In genomic region chr2:44172576-44172975, GRCh38 we compare ENCODE assay signal across 24 cellular contexts. TPM values are rescaled to one million over a fixed set of nuclear protein-coding genes. Genes with fewer than 3 reads are reported as not detected.
DNase-seq lines count a peak whose midpoint lies in the region; ATAC-seq, FAIRE-seq and TF ChIP-seq lines count a peak whose summit lies in the region.
"Had no signal": no experiment of that assay in that cellular context is flagged by ENCODE, and none has a peak within 500 bp of the region (broad histone marks: within the 10 kb centered on the region; RNA-seq: fewer than 3 reads in every experiment).

No MANE protein-coding gene starts in this region.

- peaks cover 89% of the 10 kb centered on the region for H3K79me2 ChIP-seq in DND-41 (ENCODE audit: insufficient read depth, low read length)

- H3K4me2 ChIP-seq in A549 = peak overlapping the region; percentile 84; the same call in 2 of the 3 replicates
- peak overlapping the region; percentile 87; the same call in 1 of the 2 replicates for H3K4me2 ChIP-seq in DND-41 (ENCODE audit: insufficient read depth, low read length)

- DNase-seq in A549 (ENCODE audit: low read depth in 1 of 2, low spot score in 1 of 2) = no peak
- no peak for DNase-seq in DND-41
- DNase-seq in T-helper 17 cell = no peak
- DNase-seq in immature natural killer cell = no peak
- DNase-seq in cerebellar cortex (ENCODE audit: low spot score) = no peak
- no peak for DNase-seq in NCI-H187 (lab: John Stamatoyannopoulos, UW)
- no peak for DNase-seq in NCI-H2171 treated with DMSO at 0.1 percent for 48 hours (lab: John Stamatoyannopoulos, UW)
- DNase-seq: activated CD8-positive, alpha-beta memory T cell treated with anti-CD3 and anti-CD28 coated beads, Interleukin-2, amount 10 ng/mL, durations not matched to agents 7 days and 5 days; activated naive CD4-positive, alpha-beta T cell treated with anti-CD3 and anti-CD28 coated beads, Interleukin-2, amount 50 U/mL, for 16 hours; Caco-2; foreskin melanocyte; HFFc6; Kasumi-1; left lung; NCI-H1105; NCI-H526; nucleus accumbens; right cardiac atrium; SIG-M5; T-helper 9 cell had no signal

- no peak for TF ChIP-seq EP300 in A549 (IDR thresholded peaks at IDR 0.05)

- no peak for FAIRE-seq in A549 (lab: Jason Lieb, UNC)

- no peaks in the 10 kb centered on the region for H3K9me3 ChIP-seq in A549
- no peaks in the 10 kb centered on the region for H3K9me3 ChIP-seq in DND-41 (ENCODE audit: insufficient read depth, low read length, severe bottlenecking)
- no peaks in the 10 kb centered on the region for H3K9me3 ChIP-seq in T-helper 17 cell (ENCODE audit: control insufficient read depth, low read length, poor library complexity, severe bottlenecking)
- H3K9me3 ChIP-seq: Caco-2, left lung had no signal

- H3K27me3 Mint-ChIP-seq in T-helper 17 cell (no peaks in the 10 kb centered on the region), immature natural killer cell (ENCODE audit: low read depth in 3 of 3) (peaks cover 8 to 19% (median 16%) of the 10 kb centered on the region in 3 donors)
- H3K27me3 Mint-ChIP-seq: activated CD8-positive, alpha-beta memory T cell treated with anti-CD3 and anti-CD28 coated beads, Interleukin-2, amount 10 ng/mL, durations not matched to agents 7 days and 5 days; dendritic cell treated with granulocyte-macrophage colony-stimulating factor and Interleukin-4, amounts not matched to agents 40 ng/mL and 50 ng/mL, for 4 days; stimulated activated naive CD8-positive, alpha-beta T cell treated with anti-CD3 and anti-CD28 coated beads, Interleukin-15, Interleukin-2, amounts not matched to agents 100 ng/mL and 50 ng/mL, for 24 hours had no signal

- H3K27ac Mint-ChIP-seq in T-helper 17 cell (peak overlapping the region; percentile 54), immature natural killer cell (peak overlapping the region in 2 of 6 donors; percentile 9 to 57)
- H3K27ac Mint-ChIP-seq: activated CD8-positive, alpha-beta memory T cell treated with anti-CD3 and anti-CD28 coated beads, Interleukin-2, amount 10 ng/mL, durations not matched to agents 7 days and 5 days; dendritic cell treated with granulocyte-macrophage colony-stimulating factor and Interleukin-4, amounts not matched to agents 40 ng/mL and 50 ng/mL, for 4 days; HFFc6; stimulated activated naive CD8-positive, alpha-beta T cell treated with anti-CD3 and anti-CD28 coated beads, Interleukin-15, Interleukin-2, amounts not matched to agents 100 ng/mL and 50 ng/mL, for 24 hours had no signal

- no peaks in the 10 kb centered on the region for H3K27me3 ChIP-seq in DND-41 (ENCODE audit: insufficient read depth, low read length, poor library complexity)
- H3K27me3 ChIP-seq: left lung had no signal

- TF ChIP-seq RAD21 in A549 (conservative IDR thresholded peaks at IDR 0.05 in 1 of 2, IDR thresholded peaks at IDR 0.05 in 1 of 2) = no peak

- peaks cover 60% of the 10 kb centered on the region for H3K4me1 Mint-ChIP-seq in T-helper 17 cell
- H3K4me1 Mint-ChIP-seq in immature natural killer cell = peaks cover 70 to 84% of the 10 kb centered on the region in 2 donors

- H3K27ac ChIP-seq in A549 (peak overlapping the region in 1 of 2 experiments; percentile 5; a peak in 1 of 6 replicates), DND-41 (ENCODE audit: low read length) (no peak overlapping the region)
- H3K27ac ChIP-seq: left lung had no signal

- no peaks in the 10 kb centered on the region for H3K9me3 Mint-ChIP-seq in immature natural killer cell
- H3K9me3 Mint-ChIP-seq: dendritic cell treated with granulocyte-macrophage colony-stimulating factor and Interleukin-4, amounts not matched to agents 40 ng/mL and 50 ng/mL, for 4 days; HFFc6; stimulated activated naive CD8-positive, alpha-beta T cell treated with anti-CD3 and anti-CD28 coated beads, Interleukin-15, Interleukin-2, amounts not matched to agents 100 ng/mL and 50 ng/mL, for 24 hours had no signal

- WGBS in A549 (ENCODE audit: missing lambda C conversion rate) = 92% methylated on average over 4 of the region's 4 CpGs

- H3K4me3 Mint-ChIP-seq in T-helper 17 cell = peak overlapping the region; percentile 66
- peak overlapping the region; percentile 7 to 61 (median 42) for H3K4me3 Mint-ChIP-seq in immature natural killer cell
- H3K4me3 Mint-ChIP-seq: activated CD8-positive, alpha-beta memory T cell treated with anti-CD3 and anti-CD28 coated beads, Interleukin-2, amount 10 ng/mL, durations not matched to agents 7 days and 5 days; dendritic cell treated with granulocyte-macrophage colony-stimulating factor and Interleukin-4, amounts not matched to agents 40 ng/mL and 50 ng/mL, for 4 days; HFFc6; stimulated activated naive CD8-positive, alpha-beta T cell treated with anti-CD3 and anti-CD28 coated beads, Interleukin-15, Interleukin-2, amounts not matched to agents 100 ng/mL and 50 ng/mL, for 24 hours had no signal

- peaks cover 12% of the 10 kb centered on the region; the same call in 1 of the 2 replicates for H3K36me3 ChIP-seq in DND-41 (ENCODE audit: insufficient read depth, low read length)
- H3K36me3 ChIP-seq: left lung had no signal

- H4K20me1 ChIP-seq in DND-41 (ENCODE audit: insufficient read depth, low read length) = peaks cover 54% of the 10 kb centered on the region

- peaks cover 52% of the 10 kb centered on the region for H3K4me1 ChIP-seq in A549
- H3K4me1 ChIP-seq in DND-41 (ENCODE audit: insufficient read depth, low read length) = peaks cover 42% of the 10 kb centered on the region

- H2AFZ ChIP-seq in DND-41 (ENCODE audit: low read depth, low read length) = no peak overlapping the region

- CTCF ChIA-PET in A549 (lab: Yijun Ruan, JAX) = interaction anchor here (1.2 to 1.8 kb wide), 3 partner anchors 86 to 129 kb away, joined by 3 to 6 read pairs (median 3); no protein-coding TSS in a partner anchor

- no peak for TF ChIP-seq POLR2A in A549 (IDR thresholded peaks at IDR 0.05; ENCODE audit: low read length)

- H3K4me3 ChIP-seq in A549 (no peak overlapping the region), DND-41 (ENCODE audit: low read depth in 1 of 2, low read length in 2 of 2) (no peak overlapping the region)
- H3K4me3 ChIP-seq: left lung had no signal

- no peak overlapping the region for H3K9ac ChIP-seq in DND-41 (ENCODE audit: low read depth, low read length)

- POLR2A ChIA-PET in A549 (lab: Yijun Ruan, JAX) = no interaction called here

- no peak for ATAC-seq in A549
- no peak for ATAC-seq in DND-41 (ENCODE audit: insufficient read depth, low read depth)
- no peak for ATAC-seq in T-helper 17 cell
- no peak for ATAC-seq in GM21515 (IDR thresholded peaks at IDR 0.05; ENCODE audit: unreplicated experiment)
- ATAC-seq: activated CD4-positive, CD25-positive, alpha-beta regulatory T cell treated with anti-CD3 and anti-CD28 coated beads, Interleukin-2, amount 50 U/mL, for 24 hours; activated CD8-positive, alpha-beta memory T cell treated with anti-CD3 and anti-CD28 coated beads, Interleukin-2, amount 10 ng/mL, durations not matched to agents 7 days and 5 days; left lung; right cardiac atrium had no signal

- TF ChIP-seq CTCF in A549 (IDR thresholded peaks at IDR 0.05) (no peak), DND-41 (IDR thresholded peaks at IDR 0.05; ENCODE audit: borderline replicate concordance, extremely low read depth, low read length, poor library complexity, severe bottlenecking) (no peak)

- H3K36me3 Mint-ChIP-seq in T-helper 17 cell (ENCODE audit: low read depth) = peaks cover 8% of the 10 kb centered on the region
- H3K36me3 Mint-ChIP-seq in immature natural killer cell = peaks cover 0 to 4% (median 0%) of the 10 kb centered on the region in 3 donors

TF ChIP-seq in A549, 52 proteins besides CTCF, POLR2A, EP300 and RAD21:
- TF ChIP-seq GATA3 (IDR thresholded peaks at IDR 0.05; ENCODE audit: borderline replicate concordance) = no peak
- TF ChIP-seq POLR2AphosphoS2 (conservative IDR thresholded peaks at IDR 0.05; ENCODE audit: low read length) = no peak
- TF ChIP-seq FOSL2 (IDR thresholded peaks at IDR 0.05) = no peak
- no peak for TF ChIP-seq FOSL2 (CRISPR knock-in tag; IDR thresholded peaks at IDR 0.05)
- no peak for TF ChIP-seq RFX5 (IDR thresholded peaks at IDR 0.05)
- no peak for TF ChIP-seq BHLHE40 (IDR thresholded peaks at IDR 0.05; ENCODE audit: low read depth, low read length)
- TF ChIP-seq USF2 (IDR thresholded peaks at IDR 0.05) = no peak
- TF ChIP-seq ZSCAN20 (CRISPR knock-in tag; IDR thresholded peaks at IDR 0.05) = no peak
- no peak for TF ChIP-seq FOXS1 (CRISPR knock-in tag; IDR thresholded peaks at IDR 0.05)
- no peak for TF ChIP-seq EHF (CRISPR knock-in tag; IDR thresholded peaks at IDR 0.05)
- TF ChIP-seq EHMT2 (IDR thresholded peaks at IDR 0.05; ENCODE audit: low read depth) = no peak
- no peak for TF ChIP-seq E2F6 (IDR thresholded peaks at IDR 0.05; ENCODE audit: borderline replicate concordance, low read depth)
- TF ChIP-seq NFE2L2 (conservative IDR thresholded peaks at IDR 0.05; ENCODE audit: low read length) = no peak
- TF ChIP-seq TFCP2L1 (CRISPR knock-in tag; IDR thresholded peaks at IDR 0.05) = no peak
- TF ChIP-seq JUNB (IDR thresholded peaks at IDR 0.05) = no peak
TF ChIP-seq in A549: peak in this region for 0.

RNA-seq across cellular contexts. Expression of gene PPM1B, which starts 3.9 kb away (rescaled TPM):
- polyA plus RNA-seq in A549 (2011; rRNA removed) (75.1 and 78.3 TPM in 2 replicates), A549 (2017; fragmentation: RNase III; extraction: RNeasy Plus Mini Kit Qiagen cat#74134 plus additional on column Dnase treatment) (49.0 to 51.2 TPM (median 49.1 TPM) in 3 replicates), immature natural killer cell (10 to 100 TPM; 32.1 to 61.3 (median 40.0) TPM)
- polyA plus RNA-seq in A549 (2012; cell fraction: cytosol; rRNA removed) = 21.7 and 25.3 TPM in 2 replicates
- polyA plus RNA-seq in A549 (2012; cell fraction: nucleus; rRNA removed) = 9.8 and 13.3 TPM in 2 replicates
- 51.2 and 60.5 TPM in 2 replicates for polyA minus RNA-seq in A549 (2011; rRNA and poly(A)+ RNA removed)
- total RNA-seq in T-helper 17 cell = 10 to 100 TPM; 72.7 to 82.7 TPM
